In the genomic region with DNA sequence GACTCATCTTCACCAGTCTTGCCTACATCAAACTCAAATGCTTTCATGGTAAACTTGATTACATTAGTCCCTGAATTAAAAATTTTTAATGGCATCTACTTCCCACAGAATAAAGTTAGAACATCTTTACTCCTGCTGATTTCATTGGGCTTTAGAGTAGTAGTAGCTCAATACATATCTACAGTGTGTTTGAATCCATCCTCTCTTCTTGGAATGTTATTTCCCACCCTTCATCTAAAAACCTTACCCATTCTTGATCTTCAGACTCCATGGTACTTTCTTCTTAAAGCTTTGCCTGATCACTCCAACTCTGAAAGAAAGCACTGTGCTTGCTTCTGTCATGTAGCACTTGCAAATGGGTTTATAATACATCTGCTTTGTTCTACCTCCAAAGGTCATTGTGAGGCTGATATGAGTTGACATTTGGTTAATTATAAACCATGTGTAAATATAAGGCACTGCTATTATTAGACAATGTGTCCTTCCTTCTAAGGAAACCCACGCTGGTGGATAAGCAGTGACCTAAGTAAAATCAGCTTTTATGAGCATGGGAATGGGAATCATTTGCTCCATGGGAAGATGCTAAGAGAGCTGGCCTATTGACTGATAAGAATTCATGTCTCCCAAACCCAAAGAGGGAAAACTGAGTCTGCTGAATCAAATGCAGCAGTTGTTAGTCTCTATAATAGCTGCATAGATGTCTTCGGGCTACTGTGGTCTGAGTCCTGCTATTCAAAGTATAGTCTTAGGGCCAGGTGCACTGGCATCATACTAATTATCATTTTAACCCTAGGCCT, we compare ENCODE assay signal across 1 cellular context.
TF ChIP-seq lines count a peak whose summit lies in the region.

No MANE protein-coding gene starts in this region.

TF ChIP-seq in HepG2, 621 proteins besides CTCF, POLR2A, EP300 and RAD21 (continued from another document and continues in another):
- TF ChIP-seq, protein P1, sequence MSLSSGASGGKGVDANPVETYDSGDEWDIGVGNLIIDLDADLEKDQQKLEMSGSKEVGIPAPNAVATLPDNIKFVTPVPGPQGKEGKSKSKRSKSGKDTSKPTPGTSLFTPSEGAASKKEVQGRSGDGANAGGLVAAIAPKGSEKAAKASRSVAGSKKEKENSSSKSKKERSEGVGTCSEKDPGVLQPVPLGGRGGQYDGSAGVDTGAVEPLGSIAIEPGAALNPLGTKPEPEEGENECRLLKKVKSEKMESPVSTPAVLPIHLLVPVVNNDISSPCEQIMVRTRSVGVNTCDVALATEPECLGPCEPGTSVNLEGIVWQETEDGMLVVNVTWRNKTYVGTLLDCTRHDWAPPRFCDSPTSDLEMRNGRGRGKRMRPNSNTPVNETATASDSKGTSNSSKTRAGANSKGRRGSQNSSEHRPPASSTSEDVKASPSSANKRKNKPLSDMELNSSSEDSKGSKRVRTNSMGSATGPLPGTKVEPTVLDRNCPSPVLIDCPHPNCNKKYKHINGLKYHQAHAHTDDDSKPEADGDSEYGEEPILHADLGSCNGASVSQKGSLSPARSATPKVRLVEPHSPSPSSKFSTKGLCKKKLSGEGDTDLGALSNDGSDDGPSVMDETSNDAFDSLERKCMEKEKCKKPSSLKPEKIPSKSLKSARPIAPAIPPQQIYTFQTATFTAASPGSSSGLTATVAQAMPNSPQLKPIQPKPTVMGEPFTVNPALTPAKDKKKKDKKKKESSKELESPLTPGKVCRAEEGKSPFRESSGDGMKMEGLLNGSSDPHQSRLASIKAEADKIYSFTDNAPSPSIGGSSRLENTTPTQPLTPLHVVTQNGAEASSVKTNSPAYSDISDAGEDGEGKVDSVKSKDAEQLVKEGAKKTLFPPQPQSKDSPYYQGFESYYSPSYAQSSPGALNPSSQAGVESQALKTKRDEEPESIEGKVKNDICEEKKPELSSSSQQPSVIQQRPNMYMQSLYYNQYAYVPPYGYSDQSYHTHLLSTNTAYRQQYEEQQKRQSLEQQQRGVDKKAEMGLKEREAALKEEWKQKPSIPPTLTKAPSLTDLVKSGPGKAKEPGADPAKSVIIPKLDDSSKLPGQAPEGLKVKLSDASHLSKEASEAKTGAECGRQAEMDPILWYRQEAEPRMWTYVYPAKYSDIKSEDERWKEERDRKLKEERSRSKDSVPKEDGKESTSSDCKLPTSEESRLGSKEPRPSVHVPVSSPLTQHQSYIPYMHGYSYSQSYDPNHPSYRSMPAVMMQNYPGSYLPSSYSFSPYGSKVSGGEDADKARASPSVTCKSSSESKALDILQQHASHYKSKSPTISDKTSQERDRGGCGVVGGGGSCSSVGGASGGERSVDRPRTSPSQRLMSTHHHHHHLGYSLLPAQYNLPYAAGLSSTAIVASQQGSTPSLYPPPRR (CRISPR knock-in tag; IDR thresholded peaks at IDR 0.05; ENCODE audit: borderline replicate concordance), result 0 out of 2 replicates have a peak, but pooled peaks have one; percentile 56
- TF ChIP-seq CREM (IDR thresholded peaks at IDR 0.05) (peak; percentile 41; the same call in 1 of the 2 replicates), CREM (CRISPR knock-in tag; IDR thresholded peaks at IDR 0.05) (no peak), ZSCAN9 (CRISPR knock-in tag; IDR thresholded peaks at IDR 0.05; ENCODE audit: borderline replicate concordance) (no peak), TCF7 (IDR thresholded peaks at IDR 0.05; ENCODE audit: low read depth) (peak; percentile 78), ZNF350 (CRISPR knock-in tag; IDR thresholded peaks at IDR 0.05; ENCODE audit: borderline replicate concordance, low read depth) (no peak), MEIS1 (CRISPR knock-in tag; IDR thresholded peaks at IDR 0.05; ENCODE audit: borderline replicate concordance) (no peak), MIER2 (CRISPR knock-in tag; IDR thresholded peaks at IDR 0.05) (no peak), ZBTB38 (CRISPR knock-in tag; IDR thresholded peaks at IDR 0.05) (no peak), ARNT2 (CRISPR knock-in tag; IDR thresholded peaks at IDR 0.05; ENCODE audit: low read depth) (no peak), NONO (IDR thresholded peaks at IDR 0.05) (no peak), NONO (CRISPR knock-in tag; conservative IDR thresholded peaks at IDR 0.05) (no peak), ZNF367 (CRISPR knock-in tag; IDR thresholded peaks at IDR 0.05; ENCODE audit: borderline replicate concordance) (no peak), ZNF12 (CRISPR knock-in tag; IDR thresholded peaks at IDR 0.05) (no peak), TGIF2 (CRISPR knock-in tag; IDR thresholded peaks at IDR 0.05) (0 out of 2 replicates have a peak, but pooled peaks have one; percentile 60), ZNF333 (CRISPR knock-in tag; IDR thresholded peaks at IDR 0.05; ENCODE audit: borderline replicate concordance) (no peak), SIN3A (IDR thresholded peaks at IDR 0.05; ENCODE audit: borderline replicate concordance, low read depth, low read length) (no peak), NR2F1 (CRISPR knock-in tag; IDR thresholded peaks at IDR 0.05) (peak; percentile 78 to 90), NR2C2 (CRISPR knock-in tag; IDR thresholded peaks at IDR 0.05; ENCODE audit: borderline replicate concordance) (no peak), TAF15 (IDR thresholded peaks at IDR 0.05; ENCODE audit: low read depth, low read length, poor library complexity, severe bottlenecking) (no peak), ZNF20 (CRISPR knock-in tag; IDR thresholded peaks at IDR 0.05) (no peak), ZNF549 (CRISPR knock-in tag; IDR thresholded peaks at IDR 0.05) (no peak), IRF2 (CRISPR knock-in tag; IDR thresholded peaks at IDR 0.05) (peak; percentile 39; the same call in 1 of the 2 replicates), PAWR (CRISPR knock-in tag; IDR thresholded peaks at IDR 0.05; ENCODE audit: borderline replicate concordance) (no peak), SMAD3 (CRISPR knock-in tag; IDR thresholded peaks at IDR 0.05) (0 out of 2 replicates have a peak, but pooled peaks have one; percentile 17), ZNF136 (CRISPR knock-in tag; IDR thresholded peaks at IDR 0.05; ENCODE audit: low read depth) (no peak), ZNF616 (CRISPR knock-in tag; IDR thresholded peaks at IDR 0.05; ENCODE audit: low read depth) (no peak), ESRRA (CRISPR knock-in tag; IDR thresholded peaks at IDR 0.05; ENCODE audit: low read depth) (no peak)
- TF ChIP-seq, protein P2, sequence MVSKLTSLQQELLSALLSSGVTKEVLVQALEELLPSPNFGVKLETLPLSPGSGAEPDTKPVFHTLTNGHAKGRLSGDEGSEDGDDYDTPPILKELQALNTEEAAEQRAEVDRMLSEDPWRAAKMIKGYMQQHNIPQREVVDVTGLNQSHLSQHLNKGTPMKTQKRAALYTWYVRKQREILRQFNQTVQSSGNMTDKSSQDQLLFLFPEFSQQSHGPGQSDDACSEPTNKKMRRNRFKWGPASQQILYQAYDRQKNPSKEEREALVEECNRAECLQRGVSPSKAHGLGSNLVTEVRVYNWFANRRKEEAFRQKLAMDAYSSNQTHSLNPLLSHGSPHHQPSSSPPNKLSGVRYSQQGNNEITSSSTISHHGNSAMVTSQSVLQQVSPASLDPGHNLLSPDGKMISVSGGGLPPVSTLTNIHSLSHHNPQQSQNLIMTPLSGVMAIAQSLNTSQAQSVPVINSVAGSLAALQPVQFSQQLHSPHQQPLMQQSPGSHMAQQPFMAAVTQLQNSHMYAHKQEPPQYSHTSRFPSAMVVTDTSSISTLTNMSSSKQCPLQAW (CRISPR knock-in tag; IDR thresholded peaks at IDR 0.05), result peak; percentile 87
- TF ChIP-seq, protein P3, sequence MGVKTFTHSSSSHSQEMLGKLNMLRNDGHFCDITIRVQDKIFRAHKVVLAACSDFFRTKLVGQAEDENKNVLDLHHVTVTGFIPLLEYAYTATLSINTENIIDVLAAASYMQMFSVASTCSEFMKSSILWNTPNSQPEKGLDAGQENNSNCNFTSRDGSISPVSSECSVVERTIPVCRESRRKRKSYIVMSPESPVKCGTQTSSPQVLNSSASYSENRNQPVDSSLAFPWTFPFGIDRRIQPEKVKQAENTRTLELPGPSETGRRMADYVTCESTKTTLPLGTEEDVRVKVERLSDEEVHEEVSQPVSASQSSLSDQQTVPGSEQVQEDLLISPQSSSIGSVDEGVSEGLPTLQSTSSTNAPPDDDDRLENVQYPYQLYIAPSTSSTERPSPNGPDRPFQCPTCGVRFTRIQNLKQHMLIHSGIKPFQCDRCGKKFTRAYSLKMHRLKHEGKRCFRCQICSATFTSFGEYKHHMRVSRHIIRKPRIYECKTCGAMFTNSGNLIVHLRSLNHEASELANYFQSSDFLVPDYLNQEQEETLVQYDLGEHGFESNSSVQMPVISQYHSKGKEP (CRISPR knock-in tag; IDR thresholded peaks at IDR 0.05), result no peak
- TF ChIP-seq, protein P4, sequence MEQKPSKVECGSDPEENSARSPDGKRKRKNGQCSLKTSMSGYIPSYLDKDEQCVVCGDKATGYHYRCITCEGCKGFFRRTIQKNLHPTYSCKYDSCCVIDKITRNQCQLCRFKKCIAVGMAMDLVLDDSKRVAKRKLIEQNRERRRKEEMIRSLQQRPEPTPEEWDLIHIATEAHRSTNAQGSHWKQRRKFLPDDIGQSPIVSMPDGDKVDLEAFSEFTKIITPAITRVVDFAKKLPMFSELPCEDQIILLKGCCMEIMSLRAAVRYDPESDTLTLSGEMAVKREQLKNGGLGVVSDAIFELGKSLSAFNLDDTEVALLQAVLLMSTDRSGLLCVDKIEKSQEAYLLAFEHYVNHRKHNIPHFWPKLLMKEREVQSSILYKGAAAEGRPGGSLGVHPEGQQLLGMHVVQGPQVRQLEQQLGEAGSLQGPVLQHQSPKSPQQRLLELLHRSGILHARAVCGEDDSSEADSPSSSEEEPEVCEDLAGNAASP (CRISPR knock-in tag; IDR thresholded peaks at IDR 0.05; ENCODE audit: borderline replicate concordance), result peak; percentile 56; the same call in 1 of the 2 replicates
- TF ChIP-seq, protein P5, sequence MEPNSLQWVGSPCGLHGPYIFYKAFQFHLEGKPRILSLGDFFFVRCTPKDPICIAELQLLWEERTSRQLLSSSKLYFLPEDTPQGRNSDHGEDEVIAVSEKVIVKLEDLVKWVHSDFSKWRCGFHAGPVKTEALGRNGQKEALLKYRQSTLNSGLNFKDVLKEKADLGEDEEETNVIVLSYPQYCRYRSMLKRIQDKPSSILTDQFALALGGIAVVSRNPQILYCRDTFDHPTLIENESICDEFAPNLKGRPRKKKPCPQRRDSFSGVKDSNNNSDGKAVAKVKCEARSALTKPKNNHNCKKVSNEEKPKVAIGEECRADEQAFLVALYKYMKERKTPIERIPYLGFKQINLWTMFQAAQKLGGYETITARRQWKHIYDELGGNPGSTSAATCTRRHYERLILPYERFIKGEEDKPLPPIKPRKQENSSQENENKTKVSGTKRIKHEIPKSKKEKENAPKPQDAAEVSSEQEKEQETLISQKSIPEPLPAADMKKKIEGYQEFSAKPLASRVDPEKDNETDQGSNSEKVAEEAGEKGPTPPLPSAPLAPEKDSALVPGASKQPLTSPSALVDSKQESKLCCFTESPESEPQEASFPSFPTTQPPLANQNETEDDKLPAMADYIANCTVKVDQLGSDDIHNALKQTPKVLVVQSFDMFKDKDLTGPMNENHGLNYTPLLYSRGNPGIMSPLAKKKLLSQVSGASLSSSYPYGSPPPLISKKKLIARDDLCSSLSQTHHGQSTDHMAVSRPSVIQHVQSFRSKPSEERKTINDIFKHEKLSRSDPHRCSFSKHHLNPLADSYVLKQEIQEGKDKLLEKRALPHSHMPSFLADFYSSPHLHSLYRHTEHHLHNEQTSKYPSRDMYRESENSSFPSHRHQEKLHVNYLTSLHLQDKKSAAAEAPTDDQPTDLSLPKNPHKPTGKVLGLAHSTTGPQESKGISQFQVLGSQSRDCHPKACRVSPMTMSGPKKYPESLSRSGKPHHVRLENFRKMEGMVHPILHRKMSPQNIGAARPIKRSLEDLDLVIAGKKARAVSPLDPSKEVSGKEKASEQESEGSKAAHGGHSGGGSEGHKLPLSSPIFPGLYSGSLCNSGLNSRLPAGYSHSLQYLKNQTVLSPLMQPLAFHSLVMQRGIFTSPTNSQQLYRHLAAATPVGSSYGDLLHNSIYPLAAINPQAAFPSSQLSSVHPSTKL (CRISPR knock-in tag; IDR thresholded peaks at IDR 0.05), result peak; percentile 91
- TF ChIP-seq, protein P6, sequence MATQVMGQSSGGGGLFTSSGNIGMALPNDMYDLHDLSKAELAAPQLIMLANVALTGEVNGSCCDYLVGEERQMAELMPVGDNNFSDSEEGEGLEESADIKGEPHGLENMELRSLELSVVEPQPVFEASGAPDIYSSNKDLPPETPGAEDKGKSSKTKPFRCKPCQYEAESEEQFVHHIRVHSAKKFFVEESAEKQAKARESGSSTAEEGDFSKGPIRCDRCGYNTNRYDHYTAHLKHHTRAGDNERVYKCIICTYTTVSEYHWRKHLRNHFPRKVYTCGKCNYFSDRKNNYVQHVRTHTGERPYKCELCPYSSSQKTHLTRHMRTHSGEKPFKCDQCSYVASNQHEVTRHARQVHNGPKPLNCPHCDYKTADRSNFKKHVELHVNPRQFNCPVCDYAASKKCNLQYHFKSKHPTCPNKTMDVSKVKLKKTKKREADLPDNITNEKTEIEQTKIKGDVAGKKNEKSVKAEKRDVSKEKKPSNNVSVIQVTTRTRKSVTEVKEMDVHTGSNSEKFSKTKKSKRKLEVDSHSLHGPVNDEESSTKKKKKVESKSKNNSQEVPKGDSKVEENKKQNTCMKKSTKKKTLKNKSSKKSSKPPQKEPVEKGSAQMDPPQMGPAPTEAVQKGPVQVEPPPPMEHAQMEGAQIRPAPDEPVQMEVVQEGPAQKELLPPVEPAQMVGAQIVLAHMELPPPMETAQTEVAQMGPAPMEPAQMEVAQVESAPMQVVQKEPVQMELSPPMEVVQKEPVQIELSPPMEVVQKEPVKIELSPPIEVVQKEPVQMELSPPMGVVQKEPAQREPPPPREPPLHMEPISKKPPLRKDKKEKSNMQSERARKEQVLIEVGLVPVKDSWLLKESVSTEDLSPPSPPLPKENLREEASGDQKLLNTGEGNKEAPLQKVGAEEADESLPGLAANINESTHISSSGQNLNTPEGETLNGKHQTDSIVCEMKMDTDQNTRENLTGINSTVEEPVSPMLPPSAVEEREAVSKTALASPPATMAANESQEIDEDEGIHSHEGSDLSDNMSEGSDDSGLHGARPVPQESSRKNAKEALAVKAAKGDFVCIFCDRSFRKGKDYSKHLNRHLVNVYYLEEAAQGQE (IDR thresholded peaks at IDR 0.05; ENCODE audit: borderline replicate concordance in 1 of 2, low read depth in 1 of 2, low read length in 2 of 2), result no peak
- TF ChIP-seq, protein P7, sequence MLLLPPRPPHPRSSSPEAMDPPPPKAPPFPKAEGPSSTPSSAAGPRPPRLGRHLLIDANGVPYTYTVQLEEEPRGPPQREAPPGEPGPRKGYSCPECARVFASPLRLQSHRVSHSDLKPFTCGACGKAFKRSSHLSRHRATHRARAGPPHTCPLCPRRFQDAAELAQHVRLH (CRISPR knock-in tag; IDR thresholded peaks at IDR 0.05; ENCODE audit: borderline replicate concordance, low read depth), result no peak
